ENCODE assay signal across 1 cellular context in the genomic region with DNA sequence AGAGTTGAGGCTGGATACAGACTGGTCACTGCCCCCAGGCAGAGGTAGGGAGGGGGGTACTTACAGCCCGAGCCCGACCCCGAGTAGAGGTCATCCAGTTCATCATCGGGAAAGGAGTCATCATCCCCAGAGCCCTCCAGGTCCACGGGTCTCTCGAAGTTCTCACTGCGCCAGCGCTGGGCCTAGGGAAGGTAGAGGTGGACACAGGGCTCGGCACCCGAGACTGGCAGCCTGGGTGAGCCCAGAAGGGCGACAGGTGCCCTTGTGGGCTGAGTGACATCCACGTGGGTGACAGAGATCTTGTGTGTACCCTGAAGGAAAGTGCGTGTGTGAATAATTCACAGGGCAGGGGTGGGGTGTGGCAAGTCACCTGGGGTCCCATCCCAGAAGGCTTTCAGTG.
TF ChIP-seq lines count a peak whose summit lies in the region.

No MANE protein-coding gene starts in this region.

TF ChIP-seq in H1, 55 proteins besides CTCF, POLR2A, EP300 and RAD21 (continued from another document):
- TF ChIP-seq MAFK (IDR thresholded peaks at IDR 0.05; ENCODE audit: low read depth, low read length) (no peak), SIN3A (conservative IDR thresholded peaks at IDR 0.05 in 1 of 2, IDR thresholded peaks at IDR 0.05 in 1 of 2; ENCODE audit: low read depth in 1 of 2, low read length in 2 of 2) (no peak), FOSL1 (IDR thresholded peaks at IDR 0.05; ENCODE audit: insufficient read depth, low read depth, low read length) (no peak), TAF1 (IDR thresholded peaks at IDR 0.05; ENCODE audit: low read depth, low read length) (no peak), NRF1 (IDR thresholded peaks at IDR 0.05; ENCODE audit: low read depth, low read length) (no peak), HDAC6 (IDR thresholded peaks at IDR 0.05; ENCODE audit: low read depth, low read length) (no peak), ASH2L (IDR thresholded peaks at IDR 0.05; ENCODE audit: low read length) (no peak), SP1 (IDR thresholded peaks at IDR 0.05; ENCODE audit: low read depth, low read length) (no peak), CHD1 (IDR thresholded peaks at IDR 0.05; ENCODE audit: low read depth, low read length) (no peak), TAF7 (optimal IDR thresholded peaks at IDR 0.05; ENCODE audit: borderline replicate concordance, low read depth, low read length) (no peak), YY1 (IDR thresholded peaks at IDR 0.05; ENCODE audit: low read depth, low read length) (no peak)
